Comparison of ENCODE assay signal across 26 cellular contexts in genomic region chr5:128327973-128328372, GRCh38.
"Had no signal": no experiment of that assay in that cellular context is flagged by ENCODE, and none has a peak within 500 bp of the region (broad histone marks: within the 10 kb centered on the region; RNA-seq: fewer than 3 reads in every experiment).

No MANE protein-coding gene starts in this region.

- H3K9me3 ChIP-seq: lower lobe of right lung, neutrophil, ovary, sigmoid colon, spleen, suprapubic skin, thoracic aorta, tibial artery, upper lobe of right lung had no signal

- H3K9ac ChIP-seq: neural progenitor cell had no signal

- H2AFZ ChIP-seq: hepatocyte, neural progenitor cell had no signal

- H3K4me3 ChIP-seq: hepatocyte, lower lobe of right lung, neural progenitor cell, ovary, sigmoid colon, spleen, suprapubic skin, thoracic aorta, tibial artery, upper lobe of right lung had no signal

- FAIRE-seq: small intestine, urothelium cell line had no signal

- H3K27ac ChIP-seq: hepatocyte, lower lobe of right lung, neural progenitor cell, neutrophil, ovary, sigmoid colon, spleen, suprapubic skin, thoracic aorta, tibial artery, upper lobe of right lung had no signal

- ATAC-seq: lower lobe of right lung; natural killer cell; right cardiac atrium; stimulated activated effector memory CD8-positive, alpha-beta T cell treated with anti-CD3 and anti-CD28 coated beads, Interleukin-12 subunit alpha, Interleukin-12 subunit beta, amount 100 ng/mL, for 72 hours; upper lobe of right lung had no signal

- H3K79me2 ChIP-seq: hepatocyte had no signal

- H3K4me1 ChIP-seq: lower lobe of right lung, neural progenitor cell, spleen, tibial artery, upper lobe of right lung had no signal

- H3K4me2 ChIP-seq: hepatocyte, neural progenitor cell had no signal

- H3K27me3 ChIP-seq: hepatocyte, neural progenitor cell, neutrophil, ovary, sigmoid colon, spleen, suprapubic skin, tibial artery, upper lobe of right lung had no signal

- DNase-seq: islet precursor cell; lower lobe of right lung; mammary epithelial cell; mesenchymal stem cell; naive B cell; natural killer cell; nephron progenitor cell; occipital lobe; ovary; retina; right cardiac atrium; sigmoid colon; small intestine; spleen; stimulated activated CD4-positive, alpha-beta T cell treated with anti-CD3 and anti-CD28 coated beads, Interleukin-4, amount 100 ng/mL, for 24 hours; stimulated activated naive CD4-positive, alpha-beta T cell; tibial artery; trophoblast cell; upper lobe of right lung had no signal

- H3K36me3 ChIP-seq: lower lobe of right lung, ovary, sigmoid colon, spleen, suprapubic skin, thoracic aorta, tibial artery, upper lobe of right lung had no signal
